ENCODE assay signal across 15 cellular contexts in genomic region chr5:65192326-65192725, GRCh38.
DNase-seq lines count a peak whose midpoint lies in the region; ATAC-seq and TF ChIP-seq lines count a peak whose summit lies in the region.
"Had no signal": no experiment of that assay in that cellular context is flagged by ENCODE, and none has a peak within 500 bp of the region (broad histone marks: within the 10 kb centered on the region; RNA-seq: fewer than 3 reads in every experiment).

No MANE protein-coding gene starts in this region.

- no peak overlapping the region for H2AFZ ChIP-seq in neural progenitor cell (replicated peaks)

- H3K4me3 Mint-ChIP-seq in neural progenitor cell: no peak overlapping the region
- H3K4me3 Mint-ChIP-seq: H9 had no signal

- peaks cover 2% of the 10 kb centered on the region for H3K36me3 Mint-ChIP-seq in neural progenitor cell

- H3K27ac ChIP-seq in foreskin keratinocyte (peak overlapping the region; percentile 83), neural progenitor cell (no peak overlapping the region)

- no peak overlapping the region for H3K4me3 ChIP-seq in astrocyte of the spinal cord (ENCODE audit: low read depth, low read length)
- H3K4me3 ChIP-seq in skeletal muscle satellite cell (ENCODE audit: low read length): no peak overlapping the region
- H3K4me3 ChIP-seq in neural progenitor cell: no peak overlapping the region

- no peak for ATAC-seq in foreskin keratinocyte

- no peaks in the 10 kb centered on the region for H4K20me1 ChIP-seq in neural progenitor cell (ENCODE audit: low read depth)

- H3K9me3 Mint-ChIP-seq in neural progenitor cell: no peaks in the 10 kb centered on the region
- H3K9me3 Mint-ChIP-seq: H9 had no signal

- peaks cover 30% of the 10 kb centered on the region for H3K36me3 ChIP-seq in skeletal muscle satellite cell (ENCODE audit: insufficient read depth, low read length)
- H3K36me3 ChIP-seq in neural progenitor cell: no peaks in the 10 kb centered on the region

- no peak overlapping the region for H3K27ac Mint-ChIP-seq in neural progenitor cell
- H3K27ac Mint-ChIP-seq: H9 had no signal

- no peaks in the 10 kb centered on the region for H3F3A ChIP-seq in neural progenitor cell (ENCODE audit: low read depth)

- in situ Hi-C loops in astrocyte of the spinal cord (cut with HindIII; ENCODE audit: low sequenced_read_pairs): no loop called here

- H3K9me3 ChIP-seq in skeletal muscle satellite cell (replicated peaks; ENCODE audit: low read length) (no peaks in the 10 kb centered on the region), neural progenitor cell (ENCODE audit: low read depth) (no peaks in the 10 kb centered on the region)

- H3K4me1 Mint-ChIP-seq in neural progenitor cell: no peaks in the 10 kb centered on the region
- H3K4me1 Mint-ChIP-seq: H9 had no signal

- DNase-seq in EL (peak; percentile 38), astrocyte of the spinal cord (ENCODE audit: low read depth, low spot score) (peak; percentile 37), foreskin keratinocyte (no peak), neural progenitor cell (ENCODE audit: low spot score) (no peak), NCI-H1092 treated with DMSO at 0.1 percent for 48 hours (lab: John Stamatoyannopoulos, UW) (no peak), COLO829 (ENCODE audit: low spot score) (no peak)
- DNase-seq: DMS53; H9; MV-4-11; NCI-H1417 treated with DMSO at 0.1 percent for 48 hours; NCI-H1930; NCI-H2171; NCI-H446; NK-92 treated with Interleukin-12 subunit alpha and Interleukin-12 subunit beta, amount 100 ng/mL, for 24 hours had no signal

- no peaks in the 10 kb centered on the region for H3K27me3 ChIP-seq in foreskin keratinocyte
- H3K27me3 ChIP-seq in skeletal muscle satellite cell (ENCODE audit: control insufficient read depth, insufficient read depth, low read length): no peaks in the 10 kb centered on the region
- no peaks in the 10 kb centered on the region for H3K27me3 ChIP-seq in neural progenitor cell

- no peaks in the 10 kb centered on the region for H3K27me3 Mint-ChIP-seq in neural progenitor cell (ENCODE audit: insufficient read depth, low read depth)

- no peaks in the 10 kb centered on the region for H3K79me2 ChIP-seq in neural progenitor cell (ENCODE audit: low read depth)

- H3K9ac ChIP-seq in skeletal muscle satellite cell (ENCODE audit: low read depth, low read length) (peak overlapping the region; percentile 85), neural progenitor cell (no peak overlapping the region)

- H3K4me2 ChIP-seq in skeletal muscle satellite cell (ENCODE audit: low read length): no peak overlapping the region
- no peak overlapping the region for H3K4me2 ChIP-seq in neural progenitor cell

- H3K4me1 ChIP-seq in foreskin keratinocyte (peaks cover 31% of the 10 kb centered on the region), skeletal muscle satellite cell (ENCODE audit: control insufficient read depth, insufficient read depth, low read length) (peaks cover 59% of the 10 kb centered on the region), neural progenitor cell (no peaks in the 10 kb centered on the region)

- TF ChIP-seq CTCF in astrocyte of the spinal cord (IDR thresholded peaks at IDR 0.05; ENCODE audit: low read depth, low read length): no peak
- no peak for TF ChIP-seq CTCF in foreskin keratinocyte (conservative IDR thresholded peaks at IDR 0.05)
- TF ChIP-seq CTCF in neural progenitor cell (IDR thresholded peaks at IDR 0.05): no peak

Comparison
In these comparisons a context has a peak if more than half of its experiments do, and no peak if none do; other contexts are left out.
1. DNase-seq: peak in EL (single experiment) and astrocyte of the spinal cord (single experiment); none in foreskin keratinocyte (0 of 2), neural progenitor cell (single experiment), NCI-H1092 treated with DMSO at 0.1 percent for 48 hours (single experiment) and COLO829 (single experiment).